Comparison of ENCODE assay signal across 18 cellular contexts in genomic region chr4:84298023-84298718, GRCh38.
DNase-seq lines count a peak whose midpoint lies in the region; TF ChIP-seq lines count a peak whose summit lies in the region.
"Had no signal": no experiment of that assay in that cellular context is flagged by ENCODE, and none has a peak within 500 bp of the region (broad histone marks: within the 10 kb centered on the region; RNA-seq: fewer than 3 reads in every experiment).

No MANE protein-coding gene starts in this region.

- H3K9ac ChIP-seq in ES-I3 (ENCODE audit: low read depth, low read length) (peak overlapping the region; percentile 42), NT2/D1 (ENCODE audit: insufficient read length, low read depth) (peak overlapping the region; percentile 42)

- no peaks in the 10 kb centered on the region for H3K27me3 Mint-ChIP-seq in nephron progenitor cell (ENCODE audit: low read depth, poor library complexity)
- H3K27me3 Mint-ChIP-seq: CD4-positive, alpha-beta T cell had no signal

- H3K36me3 ChIP-seq in ES-I3 (ENCODE audit: insufficient read depth, low read length) (no peaks in the 10 kb centered on the region), NT2/D1 (ENCODE audit: insufficient read depth, insufficient read length, low read length) (no peaks in the 10 kb centered on the region)

- peaks cover 9% of the 10 kb centered on the region for H3K4me1 Mint-ChIP-seq in nephron progenitor cell

- peak; percentile 20 for DNase-seq in A172 (ENCODE audit: low spot score)
- no peak for DNase-seq in NT2/D1 (ENCODE audit: low read depth, low spot score)
- DNase-seq in nephron progenitor cell, result no peak
- no peak for DNase-seq in SHP77 treated with DMSO at 0.1 percent for 48 hours (lab: John Stamatoyannopoulos, UW)
- no peak for DNase-seq in SHP77 (lab: John Stamatoyannopoulos, UW)
- DNase-seq in NOMO-1 (lab: John Stamatoyannopoulos, UW; ENCODE audit: unreplicated experiment in 2 of 2), result no peak
- DNase-seq: CD4-positive, alpha-beta T cell; COR-L47; DMS 273 treated with DMSO at 0.1 percent for 48 hours; GOT3; Kasumi-1; NCI-H1436 treated with DMSO at 0.1 percent for 48 hours; NCI-H1930; NCI-H2227 treated with DMSO at 0.1 percent for 48 hours; NCI-H524; T-helper 2 cell had no signal

- H3K9me3 ChIP-seq in ES-I3 (ENCODE audit: control insufficient read depth, insufficient read depth, low read length), result no peaks in the 10 kb centered on the region
- H3K9me3 ChIP-seq in NT2/D1 (ENCODE audit: insufficient read depth, low read length), result peaks cover 18% of the 10 kb centered on the region

- no peaks in the 10 kb centered on the region; the same call in 1 of the 2 replicates for H3K4me1 ChIP-seq in ES-I3 (ENCODE audit: insufficient read depth, low read length)
- no peaks in the 10 kb centered on the region for H3K4me1 ChIP-seq in NT2/D1 (ENCODE audit: insufficient read depth, insufficient read length)

- TF ChIP-seq CTCF in nephron progenitor cell (IDR thresholded peaks at IDR 0.05), result no peak

- H3K4me3 ChIP-seq in NT2/D1 (ENCODE audit: insufficient read length, low read depth), result peak overlapping the region; percentile 28
- H3K4me3 ChIP-seq: SK-N-MC had no signal

- H3K27me3 ChIP-seq in NT2/D1 (ENCODE audit: insufficient read depth, insufficient read length), result no peaks in the 10 kb centered on the region

- H3K4me3 Mint-ChIP-seq in nephron progenitor cell, result peak overlapping the region; percentile 23
- H3K4me3 Mint-ChIP-seq: CD4-positive, alpha-beta T cell had no signal

- H3K36me3 Mint-ChIP-seq in nephron progenitor cell (ENCODE audit: low read depth), result peaks cover 16% of the 10 kb centered on the region

- peaks cover 30% of the 10 kb centered on the region for H3K9me3 Mint-ChIP-seq in nephron progenitor cell

- H3K27ac Mint-ChIP-seq in nephron progenitor cell, result no peak overlapping the region
- H3K27ac Mint-ChIP-seq: CD4-positive, alpha-beta T cell had no signal
